Comparison of ENCODE assay signal across 14 cellular contexts in genomic region chr2:11833601-11834000, GRCh38.
DNase-seq lines count a peak whose midpoint lies in the region; ATAC-seq and TF ChIP-seq lines count a peak whose summit lies in the region.
"Had no signal": no experiment of that assay in that cellular context is flagged by ENCODE, and none has a peak within 500 bp of the region (broad histone marks: within the 10 kb centered on the region; RNA-seq: fewer than 3 reads in every experiment).

No MANE protein-coding gene starts in this region.

- no peak overlapping the region for H2AFZ ChIP-seq in Karpas-422 (ENCODE audit: low read length)

- POLR2A ChIA-PET in BJ (lab: Charles Lee): no interaction called here

- in situ Hi-C loops in astrocyte of the cerebellum (cut with HindIII; ENCODE audit: low sequenced_read_pairs): no loop called here

- no peak for ATAC-seq in lower lobe of right lung
- ATAC-seq: body of pancreas had no signal

- H3K9me3 ChIP-seq in Karpas-422 (ENCODE audit: low read length) (no peaks in the 10 kb centered on the region), lower lobe of right lung (peaks cover 5% of the 10 kb centered on the region)
- H3K9me3 ChIP-seq: body of pancreas had no signal

- H3K4me3 ChIP-seq in BJ (ENCODE audit: low read depth, low read length) (no peak overlapping the region), Karpas-422 (ENCODE audit: low read length) (peak overlapping the region; percentile 67), astrocyte of the cerebellum (ENCODE audit: low read depth, low read length) (no peak overlapping the region), lower lobe of right lung (no peak overlapping the region)
- H3K4me3 ChIP-seq: body of pancreas, SJSA1, stomach had no signal

- no peaks in the 10 kb centered on the region for H3K9me2 ChIP-seq in Karpas-422 (replicated peaks; ENCODE audit: insufficient read depth, low read length)

- DNase-seq in BJ (ENCODE audit: low read depth): peak; percentile 76
- peak; percentile 85 for DNase-seq in Karpas-422
- peak; percentile 81 for DNase-seq in astrocyte of the cerebellum (ENCODE audit: low read depth)
- DNase-seq in kidney tubule cell (ENCODE audit: low spot score): peak; percentile 64
- no peak for DNase-seq in lower lobe of right lung
- no peak for DNase-seq in NCI-H524 (lab: John Stamatoyannopoulos, UW)
- no peak for DNase-seq in 8988T
- DNase-seq in HuH-7.5 (ENCODE audit: low spot score): no peak
- DNase-seq: body of pancreas, COR-L47, NCI-H69, retina, stomach had no signal

- H3K27ac ChIP-seq in Karpas-422 (ENCODE audit: low read length) (peak overlapping the region; percentile 97), lower lobe of right lung (no peak overlapping the region)
- H3K27ac ChIP-seq: body of pancreas, SJSA1, stomach had no signal

- CTCF ChIA-PET in BJ (lab: Yijun Ruan, JAX): interaction anchor here (0.6 to 1.6 kb wide), 4 partner anchors 527 to 1097 kb away, joined by 3 to 6 read pairs (median 3); partner anchors contain the start of gene TRIB2

- H3K9ac ChIP-seq in Karpas-422 (ENCODE audit: low read length): peak overlapping the region; percentile 87

- peak overlapping the region; percentile 92 for H3K4me2 ChIP-seq in Karpas-422 (ENCODE audit: low read depth, low read length, poor library complexity, severe bottlenecking)

- H3K79me2 ChIP-seq in Karpas-422 (ENCODE audit: low read length): peaks cover 46% of the 10 kb centered on the region

- TF ChIP-seq CTCF in BJ (IDR thresholded peaks at IDR 0.05; ENCODE audit: insufficient read depth, low read depth, low read length) (no peak), astrocyte of the cerebellum (IDR thresholded peaks at IDR 0.05; ENCODE audit: low read depth, low read length, missing control alignments) (no peak), lower lobe of right lung (IDR thresholded peaks at IDR 0.05) (no peak)

- H3K36me3 ChIP-seq in BJ (ENCODE audit: control insufficient read depth, insufficient read depth, low read length) (no peaks in the 10 kb centered on the region), Karpas-422 (ENCODE audit: insufficient read depth, low read length) (no peaks in the 10 kb centered on the region), lower lobe of right lung (no peaks in the 10 kb centered on the region)
- H3K36me3 ChIP-seq: SJSA1, stomach had no signal

- H3K4me1 ChIP-seq in Karpas-422 (ENCODE audit: low read length): peaks cover 86% of the 10 kb centered on the region
- H3K4me1 ChIP-seq in lower lobe of right lung: peaks cover 26% of the 10 kb centered on the region

- no peaks in the 10 kb centered on the region for H3K27me3 ChIP-seq in BJ (ENCODE audit: control insufficient read depth, insufficient read depth, low read length)
- H3K27me3 ChIP-seq in Karpas-422 (ENCODE audit: low read length): no peaks in the 10 kb centered on the region
- H3K27me3 ChIP-seq in lower lobe of right lung (ENCODE audit: low read depth): no peaks in the 10 kb centered on the region
- H3K27me3 ChIP-seq: body of pancreas, SJSA1 had no signal

- no peaks in the 10 kb centered on the region for H4K20me1 ChIP-seq in Karpas-422 (ENCODE audit: insufficient read depth, low read depth, low read length)

- intact Hi-C loops in lower lobe of right lung (cut with DNase I): no loop called here

Comparison
In these comparisons a context has a peak if more than half of its experiments do, and no peak if none do; other contexts are left out.
1. DNase-seq: peak in BJ (single experiment), Karpas-422 (single experiment), astrocyte of the cerebellum (single experiment) and kidney tubule cell (single experiment); none in lower lobe of right lung (single experiment), NCI-H524 (0 of 2), 8988T (single experiment) and HuH-7.5 (single experiment).